In the genomic region with DNA sequence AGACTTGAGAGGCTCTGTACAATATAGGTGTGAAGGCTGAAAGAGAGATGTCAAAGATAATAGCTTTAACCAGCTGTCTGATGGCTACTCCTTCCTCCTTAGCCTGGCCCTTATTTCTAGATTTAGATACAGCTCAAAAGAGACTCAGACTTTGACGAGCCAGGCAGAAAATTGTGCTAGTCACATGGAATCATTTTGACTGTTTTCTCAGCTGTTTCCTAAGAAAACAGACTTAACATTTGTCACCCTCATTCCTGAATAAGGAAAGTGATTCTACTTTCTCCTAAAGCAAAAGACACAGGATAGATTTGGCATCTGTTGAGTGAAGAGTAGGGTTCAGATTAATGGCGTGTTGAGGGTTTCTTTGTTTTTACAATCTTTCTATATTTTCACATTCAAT, we compare ENCODE assay signal across 19 cellular contexts.
DNase-seq lines count a peak whose midpoint lies in the region; ATAC-seq and TF ChIP-seq lines count a peak whose summit lies in the region.
"Had no signal": no experiment of that assay in that cellular context is flagged by ENCODE, and none has a peak within 500 bp of the region (broad histone marks: within the 10 kb centered on the region; RNA-seq: fewer than 3 reads in every experiment).

No MANE protein-coding gene starts in this region.

- H3K4me1 ChIP-seq in right atrium auricular region = peaks cover 0 to 28% of the 10 kb centered on the region in 2 donors
- peaks cover 30 to 34% of the 10 kb centered on the region in 2 donors for H3K4me1 ChIP-seq in gastrocnemius medialis
- H3K4me1 ChIP-seq in vagina = no peaks in the 10 kb centered on the region
- H3K4me1 ChIP-seq: BE2C, HAP-1 had no signal

- H3K27me3 ChIP-seq in right atrium auricular region = no peaks in the 10 kb centered on the region
- no peaks in the 10 kb centered on the region for H3K27me3 ChIP-seq in gastrocnemius medialis
- H3K27me3 ChIP-seq in vagina = no peaks in the 10 kb centered on the region
- H3K27me3 ChIP-seq: BE2C had no signal

- intact Hi-C loops in Right ventricle myocardium superior (cut with DNase I) = no loop called here
- intact Hi-C loops in gastrocnemius medialis (cut with DNase I; ENCODE audit: low total_unique reads) = loop anchor here (2.0 to 10.0 kb wide), 3 partner anchors 21 to 869 kb away; no protein-coding TSS in a partner anchor
- intact Hi-C loops in vagina (cut with DNase I) = no loop called here

- no peak for DNase-seq in right atrium auricular region (ENCODE audit: low spot score)
- DNase-seq in Right ventricle myocardium superior = no peak
- DNase-seq in myocyte (ENCODE audit: low read depth) = peak; percentile 35
- DNase-seq in gastrocnemius medialis = no peak
- DNase-seq in vagina (ENCODE audit: extremely low spot score in 2 of 2) = no peak
- DNase-seq: ACHN; BE2C; C1 segment of cervical spinal cord; CD4-positive, CD25-positive, alpha-beta regulatory T cell; CD8-positive, alpha-beta memory T cell; COR-L47; DMS 273 treated with DMSO at 0.1 percent for 48 hours; DMS53; DND-41; EL; GM23248 had no signal

- in situ Hi-C loops in gastrocnemius medialis (cut with MboI; ENCODE audit: low sequenced_read_pairs in 4 of 4) = loop anchor here in 1 of 4 donors (10.0 kb wide), 1 partner anchor 299 kb away; no protein-coding TSS in a partner anchor

- TF ChIP-seq CTCF in right atrium auricular region (IDR thresholded peaks at IDR 0.05) (no peak), gastrocnemius medialis (IDR thresholded peaks at IDR 0.05 in 4 of 5, conservative IDR thresholded peaks at IDR 0.05 in 1 of 5) (no peak), vagina (IDR thresholded peaks at IDR 0.05) (no peak)

- H3K36me3 ChIP-seq in right atrium auricular region (no peaks in the 10 kb centered on the region), gastrocnemius medialis (no peaks in the 10 kb centered on the region), vagina (no peaks in the 10 kb centered on the region)
- H3K36me3 ChIP-seq: BE2C, HAP-1 had no signal

- H3K4me3 ChIP-seq in right atrium auricular region = no peak overlapping the region
- H3K4me3 ChIP-seq in gastrocnemius medialis = no peak overlapping the region
- H3K4me3 ChIP-seq in vagina = no peak overlapping the region
- H3K4me3 ChIP-seq: GM23248, HAP-1 had no signal

- no peaks in the 10 kb centered on the region for H3K9me3 ChIP-seq in right atrium auricular region
- no peaks in the 10 kb centered on the region for H3K9me3 ChIP-seq in gastrocnemius medialis
- H3K9me3 ChIP-seq in vagina = no peaks in the 10 kb centered on the region
- H3K9me3 ChIP-seq: BE2C, HAP-1 had no signal

- TF ChIP-seq POLR2A in gastrocnemius medialis (IDR thresholded peaks at IDR 0.05) = no peak
- no peak for TF ChIP-seq POLR2A in vagina (IDR thresholded peaks at IDR 0.05)

- H3K27ac ChIP-seq in right atrium auricular region (peak overlapping the region; percentile 84 to 87), gastrocnemius medialis (peak overlapping the region; percentile 83 to 90 (median 86)), vagina (no peak overlapping the region)
- H3K27ac ChIP-seq: GM23248, HL-60 had no signal

- ATAC-seq in Right ventricle myocardium superior (ENCODE audit: poor library complexity) (no peak), gastrocnemius medialis (no peak), HG02884 (IDR thresholded peaks at IDR 0.05; ENCODE audit: unreplicated experiment) (no peak)
